Comparison of ENCODE assay signal across 31 cellular contexts in genomic region chr14:92277031-92277430, GRCh38. TPM values are rescaled to one million over a fixed set of nuclear protein-coding genes. Genes with fewer than 3 reads are reported as not detected.
"Had no signal": no experiment of that assay in that cellular context is flagged by ENCODE, and none has a peak within 500 bp of the region (broad histone marks: within the 10 kb centered on the region; RNA-seq: fewer than 3 reads in every experiment).

No MANE protein-coding gene starts in this region.

- H3K4me3 ChIP-seq: adrenal gland, body of pancreas, colonic mucosa, esophagus squamous epithelium, gastroesophageal sphincter had no signal

- H3K27me3 Mint-ChIP-seq: activated naive CD4-positive, alpha-beta T cell treated with anti-CD3 and anti-CD28 coated beads, Interleukin-2, amount 50 U/mL, for 24 hours; activated naive CD8-positive, alpha-beta T cell treated with anti-CD3 and anti-CD28 coated beads for 36 hours had no signal

- H3K27ac ChIP-seq: adrenal gland, body of pancreas, colonic mucosa, epithelial cell of prostate, esophagus squamous epithelium, gastroesophageal sphincter, VCaP had no signal

- H3K4me1 Mint-ChIP-seq: WTC11 had no signal

- H3K4me3 Mint-ChIP-seq: activated CD8-positive, alpha-beta T cell treated with anti-CD3 and anti-CD28 coated beads for 36 hours; activated naive CD4-positive, alpha-beta T cell treated with anti-CD3 and anti-CD28 coated beads for 36 hours; activated naive CD4-positive, alpha-beta T cell treated with anti-CD3 and anti-CD28 coated beads, Interleukin-2, amount 50 U/mL, for 24 hours; activated naive CD8-positive, alpha-beta T cell treated with anti-CD3 and anti-CD28 coated beads for 36 hours; activated naive CD8-positive, alpha-beta T cell treated with anti-CD3 and anti-CD28 coated beads, Interleukin-2, amount 50 U/mL, for 24 hours; activated T-cell treated with anti-CD3 and anti-CD28 coated beads, Interleukin-2, amount 50 U/mL, for 4 hours; activated T-helper 1 cell treated with anti-CD3 and anti-CD28 coated beads, Interleukin-12 subunit alpha, Interleukin-12 subunit beta, Interleukin-2, Interleukin-4 antibody, amounts not matched to agents 30 ng/mL and 10 ng/mL and 1 ng/mL, durations not matched to agents 14 hours and 24 hours and 36 hours; WTC11 had no signal

- H3K9me3 ChIP-seq: adrenal gland, body of pancreas, colonic mucosa, esophagus squamous epithelium had no signal

- DNase-seq: activated CD4-positive, alpha-beta T cell treated with anti-CD3 and anti-CD28 coated beads for 1 hour; activated CD4-positive, alpha-beta T cell treated with anti-CD3 and anti-CD28 coated beads for 4 hours; activated CD4-positive, alpha-beta T cell treated with anti-CD3 and anti-CD28 coated beads, Interleukin-2, amount 50 U/mL, for 1 hour; activated CD4-positive, alpha-beta T cell treated with anti-CD3 and anti-CD28 coated beads, Interleukin-2, amount 50 U/mL, for 48 hours; activated CD8-positive, alpha-beta memory T cell treated with anti-CD3 and anti-CD28 coated beads for 24 hours; activated CD8-positive, alpha-beta T cell treated with anti-CD3 and anti-CD28 coated beads for 36 hours; activated effector memory CD4-positive, alpha-beta T cell treated with anti-CD3 and anti-CD28 coated beads, Interleukin-2, amount 50 U/mL, for 16 hours; activated naive CD4-positive, alpha-beta T cell treated with anti-CD3 and anti-CD28 coated beads for 36 hours; activated naive CD8-positive, alpha-beta T cell treated with anti-CD3 and anti-CD28 coated beads for 36 hours; activated naive CD8-positive, alpha-beta T cell treated with anti-CD3 and anti-CD28 coated beads, Interleukin-2, amount 50 U/mL, for 24 hours; activated T-cell treated with anti-CD3 and anti-CD28 coated beads, Interleukin-2, amount 50 U/mL, for 4 hours; adrenal gland; amygdala; aorta; body of pancreas; caudate nucleus; colonic mucosa; effector CD8-positive, alpha-beta T cell; esophagus squamous epithelium; foreskin melanocyte; head of caudate nucleus; T-helper 2 cell had no signal

- H3K4me1 ChIP-seq: adrenal gland, body of pancreas, colonic mucosa, esophagus squamous epithelium, gastroesophageal sphincter had no signal

- H3K36me3 ChIP-seq: adrenal gland, colonic mucosa, esophagus squamous epithelium, gastroesophageal sphincter had no signal

- H3K36me3 Mint-ChIP-seq: activated naive CD4-positive, alpha-beta T cell treated with anti-CD3 and anti-CD28 coated beads, Interleukin-2, amount 50 U/mL, for 24 hours; WTC11 had no signal

- H3K9me3 Mint-ChIP-seq: activated naive CD4-positive, alpha-beta T cell treated with anti-CD3 and anti-CD28 coated beads for 36 hours; activated naive CD4-positive, alpha-beta T cell treated with anti-CD3 and anti-CD28 coated beads, Interleukin-2, amount 50 U/mL, for 24 hours; activated naive CD8-positive, alpha-beta T cell treated with anti-CD3 and anti-CD28 coated beads for 36 hours; activated naive CD8-positive, alpha-beta T cell treated with anti-CD3 and anti-CD28 coated beads, Interleukin-2, amount 50 U/mL, for 24 hours; activated T-cell treated with anti-CD3 and anti-CD28 coated beads, Interleukin-2, amount 50 U/mL, for 4 hours had no signal

- H3K27ac Mint-ChIP-seq: activated CD8-positive, alpha-beta T cell treated with anti-CD3 and anti-CD28 coated beads for 36 hours; activated naive CD4-positive, alpha-beta T cell treated with anti-CD3 and anti-CD28 coated beads for 36 hours; activated naive CD4-positive, alpha-beta T cell treated with anti-CD3 and anti-CD28 coated beads, Interleukin-2, amount 50 U/mL, for 24 hours; activated naive CD8-positive, alpha-beta T cell treated with anti-CD3 and anti-CD28 coated beads for 36 hours; activated naive CD8-positive, alpha-beta T cell treated with anti-CD3 and anti-CD28 coated beads, Interleukin-2, amount 50 U/mL, for 24 hours; activated T-helper 1 cell treated with anti-CD3 and anti-CD28 coated beads, Interleukin-12 subunit alpha, Interleukin-12 subunit beta, Interleukin-2, Interleukin-4 antibody, amounts not matched to agents 30 ng/mL and 10 ng/mL and 1 ng/mL, durations not matched to agents 14 hours and 24 hours and 36 hours; activated T-helper 2 cell treated with anti-CD3 and anti-CD28 coated beads, Interferon-gamma antibody, Interleukin-2, Interleukin-4, amounts not matched to agents 10 μg/mL and 5 μg/mL and 100 μg/mL, durations not matched to agents 14 hours and 24 hours and 36 hours; WTC11 had no signal

- H3K27me3 ChIP-seq: colonic mucosa had no signal

RNA-seq across cellular contexts. Expression of gene SLC24A4, which starts 45.9 kb away (rescaled TPM):
- total RNA-seq: activated CD8-positive, alpha-beta T cell treated with anti-CD3 and anti-CD28 coated beads for 36 hours; activated naive CD4-positive, alpha-beta T cell treated with anti-CD3 and anti-CD28 coated beads for 36 hours; activated T-helper 1 cell treated with anti-CD3 and anti-CD28 coated beads, Interleukin-12 subunit alpha, Interleukin-12 subunit beta, Interleukin-2, Interleukin-4 antibody, amounts not matched to agents 30 ng/mL and 10 ng/mL and 1 ng/mL, durations not matched to agents 14 hours and 24 hours and 36 hours; activated T-helper 2 cell treated with anti-CD3 and anti-CD28 coated beads, Interferon-gamma antibody, Interleukin-2, Interleukin-4, amounts not matched to agents 10 μg/mL and 5 μg/mL and 100 μg/mL, durations not matched to agents 14 hours and 24 hours and 36 hours; fibroblast of lung; fibroblast of villous mesenchyme had no signal
